ENCODE assay signal across 2 cellular contexts in the genomic region with DNA sequence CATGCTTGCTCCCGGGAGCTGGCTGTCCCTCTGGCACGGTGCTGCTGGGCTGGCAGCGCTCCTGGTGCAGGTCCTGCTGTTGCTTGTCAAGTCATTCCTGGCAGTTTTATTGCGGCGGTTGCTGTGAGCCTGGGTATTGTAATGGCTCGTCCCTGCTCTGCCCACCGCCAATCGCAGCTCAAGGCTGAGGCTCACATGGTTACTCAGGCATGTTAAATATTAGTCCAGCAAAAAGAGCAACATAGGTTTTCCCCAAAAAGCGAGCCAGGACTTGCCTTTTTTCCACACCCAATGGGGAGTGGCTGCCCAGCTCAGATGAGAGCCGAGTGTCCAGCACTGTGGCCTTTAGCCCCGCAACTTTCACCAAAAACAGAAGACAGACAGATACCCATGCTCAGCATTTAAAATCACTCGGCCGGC.
A peak's percentile ranks its signal among the peaks of the same experiment; 100 is the strongest.
TF ChIP-seq lines count a peak whose summit lies in the region.

No MANE protein-coding gene starts in this region.

TF ChIP-seq in liver, 16 proteins besides CTCF, POLR2A, EP300 and RAD21 (continued from another document):
- TF ChIP-seq, protein P1, sequence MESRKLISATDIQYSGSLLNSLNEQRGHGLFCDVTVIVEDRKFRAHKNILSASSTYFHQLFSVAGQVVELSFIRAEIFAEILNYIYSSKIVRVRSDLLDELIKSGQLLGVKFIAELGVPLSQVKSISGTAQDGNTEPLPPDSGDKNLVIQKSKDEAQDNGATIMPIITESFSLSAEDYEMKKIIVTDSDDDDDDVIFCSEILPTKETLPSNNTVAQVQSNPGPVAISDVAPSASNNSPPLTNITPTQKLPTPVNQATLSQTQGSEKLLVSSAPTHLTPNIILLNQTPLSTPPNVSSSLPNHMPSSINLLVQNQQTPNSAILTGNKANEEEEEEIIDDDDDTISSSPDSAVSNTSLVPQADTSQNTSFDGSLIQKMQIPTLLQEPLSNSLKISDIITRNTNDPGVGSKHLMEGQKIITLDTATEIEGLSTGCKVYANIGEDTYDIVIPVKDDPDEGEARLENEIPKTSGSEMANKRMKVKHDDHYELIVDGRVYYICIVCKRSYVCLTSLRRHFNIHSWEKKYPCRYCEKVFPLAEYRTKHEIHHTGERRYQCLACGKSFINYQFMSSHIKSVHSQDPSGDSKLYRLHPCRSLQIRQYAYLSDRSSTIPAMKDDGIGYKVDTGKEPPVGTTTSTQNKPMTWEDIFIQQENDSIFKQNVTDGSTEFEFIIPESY (IDR thresholded peaks at IDR 0.05), result no peak
- TF ChIP-seq YY1 (IDR thresholded peaks at IDR 0.05) (peak; percentile 34), HNF4G (IDR thresholded peaks at IDR 0.05) (no peak), HNF4A (conservative IDR thresholded peaks at IDR 0.05) (peak; percentile 19 to 38), RXRA (IDR thresholded peaks at IDR 0.05) (peak in 1 of 2 donors; percentile 10)

TF ChIP-seq in HepG2, 621 proteins besides CTCF, POLR2A, EP300 and RAD21 (continued from another document):
- TF ChIP-seq, protein P2, sequence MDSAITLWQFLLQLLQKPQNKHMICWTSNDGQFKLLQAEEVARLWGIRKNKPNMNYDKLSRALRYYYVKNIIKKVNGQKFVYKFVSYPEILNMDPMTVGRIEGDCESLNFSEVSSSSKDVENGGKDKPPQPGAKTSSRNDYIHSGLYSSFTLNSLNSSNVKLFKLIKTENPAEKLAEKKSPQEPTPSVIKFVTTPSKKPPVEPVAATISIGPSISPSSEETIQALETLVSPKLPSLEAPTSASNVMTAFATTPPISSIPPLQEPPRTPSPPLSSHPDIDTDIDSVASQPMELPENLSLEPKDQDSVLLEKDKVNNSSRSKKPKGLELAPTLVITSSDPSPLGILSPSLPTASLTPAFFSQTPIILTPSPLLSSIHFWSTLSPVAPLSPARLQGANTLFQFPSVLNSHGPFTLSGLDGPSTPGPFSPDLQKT (CRISPR knock-in tag; IDR thresholded peaks at IDR 0.05; ENCODE audit: borderline replicate concordance), result no peak
- TF ChIP-seq ZNF816 (CRISPR knock-in tag; IDR thresholded peaks at IDR 0.05; ENCODE audit: borderline replicate concordance) (no peak), ZNF557 (CRISPR knock-in tag; IDR thresholded peaks at IDR 0.05) (no peak), ZNF446 (CRISPR knock-in tag; IDR thresholded peaks at IDR 0.05) (no peak), ZNF326 (CRISPR knock-in tag; IDR thresholded peaks at IDR 0.05; ENCODE audit: borderline replicate concordance) (no peak)
